ENCODE assay signal across 8 cellular contexts in the genomic region with DNA sequence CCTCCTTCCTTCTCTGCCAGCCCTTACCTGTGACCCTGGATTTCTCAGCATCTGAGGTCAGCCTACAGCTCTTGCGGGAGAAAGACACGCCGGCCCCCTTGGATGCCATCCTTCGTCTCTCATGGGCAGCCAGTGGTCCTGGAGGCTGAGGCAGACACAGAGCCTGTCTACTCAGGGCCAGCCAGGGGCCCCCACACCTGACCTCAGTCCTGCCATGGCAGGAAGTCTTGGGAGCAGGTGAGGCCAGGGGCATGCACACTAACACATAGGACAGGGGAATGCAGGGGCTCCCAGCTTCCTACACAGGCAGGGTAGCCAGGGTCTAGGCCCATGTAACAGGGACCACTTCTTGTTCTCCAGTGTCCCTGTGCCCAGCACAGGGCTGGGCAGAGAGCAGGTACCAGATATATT. TPM values are rescaled to one million over a fixed set of nuclear protein-coding genes. Genes with fewer than 3 reads are reported as not detected.
DNase-seq lines count a peak whose midpoint lies in the region; ATAC-seq and TF ChIP-seq lines count a peak whose summit lies in the region.
"Not testable (repeated sequence)": the region's sequence is repeated elsewhere in the genome, so short reads cannot be mapped to it uniquely, and the experiment has no call there.

No MANE protein-coding gene starts in this region.

- DNase-seq in GM03348 (ENCODE audit: low spot score) (peak; percentile 11), T-helper 17 cell (peak in 2 of 3 donors; percentile 14 to 17), left cardiac atrium (peak; percentile 25), gastrocnemius medialis (peak; percentile 5 to 26), upper lobe of left lung (peak; percentile 27 to 76)
- peak; percentile 9 for DNase-seq in activated T-helper 1 cell treated with anti-CD3 and anti-CD28 coated beads, Interleukin-12 subunit alpha, Interleukin-12 subunit beta, Interleukin-2, Interleukin-4 antibody, amounts not matched to agents 30 ng/mL and 10 ng/mL and 1 ng/mL, durations not matched to agents 14 hours and 24 hours and 36 hours (ENCODE audit: low spot score)
- DNase-seq in choroid plexus epithelial cell (ENCODE audit: low read depth), result not testable (repeated sequence)

- not testable (repeated sequence) for TF ChIP-seq CTCF in choroid plexus epithelial cell (conservative IDR thresholded peaks at IDR 0.05; ENCODE audit: low read depth, low read length); gastrocnemius medialis (IDR thresholded peaks at IDR 0.05 in 4 of 5, conservative IDR thresholded peaks at IDR 0.05 in 1 of 5); upper lobe of left lung (IDR thresholded peaks at IDR 0.05)

- H3K4me3 ChIP-seq in choroid plexus epithelial cell (ENCODE audit: low read depth, low read length) (peak overlapping the region; percentile 2), gastrocnemius medialis (peak overlapping the region; percentile 67 to 99 (median 75)), upper lobe of left lung (peak overlapping the region in 1 of 4 donors; percentile 58)
- not testable (repeated sequence) for H3K4me3 ChIP-seq in mucosa of stomach (ENCODE audit: low read length)

- peaks cover 24% of the 10 kb centered on the region for H3K4me1 ChIP-seq in mucosa of stomach (ENCODE audit: control insufficient read depth, insufficient read depth, low read length)
- peaks cover 56 to 68% of the 10 kb centered on the region in 2 donors for H3K4me1 ChIP-seq in gastrocnemius medialis
- peaks cover 22 to 50% (median 26%) of the 10 kb centered on the region in 4 donors for H3K4me1 ChIP-seq in upper lobe of left lung

- intact Hi-C loops in activated T-helper 1 cell treated with anti-CD3 and anti-CD28 coated beads, Interleukin-12 subunit alpha, Interleukin-12 subunit beta, Interleukin-2, Interleukin-4 antibody, amounts not matched to agents 30 ng/mL and 10 ng/mL and 1 ng/mL, durations not matched to agents 14 hours and 24 hours and 36 hours (cut with micrococcal nuclease); left cardiac atrium (cut with DNase I); gastrocnemius medialis (cut with DNase I; ENCODE audit: low total_unique reads): not testable (repeated sequence)

- not testable (repeated sequence) for ATAC-seq in T-helper 17 cell; left cardiac atrium; gastrocnemius medialis; upper lobe of left lung (ENCODE audit: low FRiP score in 2 of 2)

- H3K9me3 ChIP-seq in T-helper 17 cell (ENCODE audit: control insufficient read depth, low read length, poor library complexity, severe bottlenecking); mucosa of stomach (ENCODE audit: control insufficient read depth, low read length); gastrocnemius medialis; upper lobe of left lung: not testable (repeated sequence)

- H3K27ac ChIP-seq in gastrocnemius medialis, result peak overlapping the region; percentile 0 to 95 (median 83)
- peak overlapping the region in 1 of 4 donors; percentile 87 for H3K27ac ChIP-seq in upper lobe of left lung

- in situ Hi-C loops in gastrocnemius medialis (cut with MboI; ENCODE audit: low sequenced_read_pairs in 4 of 4), result loop anchor here in 1 of 4 donors (25.0 kb wide), 1 partner anchor 131 kb away; a partner anchor contains a TSS

- not testable (repeated sequence) for H3K27me3 Mint-ChIP-seq in T-helper 17 cell; activated T-helper 1 cell treated with anti-CD3 and anti-CD28 coated beads, Interleukin-12 subunit alpha, Interleukin-12 subunit beta, Interleukin-2, Interleukin-4 antibody, amounts not matched to agents 30 ng/mL and 10 ng/mL and 1 ng/mL, durations not matched to agents 14 hours and 24 hours and 36 hours (ENCODE audit: insufficient read depth)

- WGBS in upper lobe of left lung, 2 donors, result 95 to 99% methylated on average over 4 of the region's 4 CpGs

- H3K9me3 Mint-ChIP-seq in activated T-helper 1 cell treated with anti-CD3 and anti-CD28 coated beads, Interleukin-12 subunit alpha, Interleukin-12 subunit beta, Interleukin-2, Interleukin-4 antibody, amounts not matched to agents 30 ng/mL and 10 ng/mL and 1 ng/mL, durations not matched to agents 14 hours and 24 hours and 36 hours, result not testable (repeated sequence)

- not testable (repeated sequence) for H3K4me1 Mint-ChIP-seq in T-helper 17 cell; activated T-helper 1 cell treated with anti-CD3 and anti-CD28 coated beads, Interleukin-12 subunit alpha, Interleukin-12 subunit beta, Interleukin-2, Interleukin-4 antibody, amounts not matched to agents 30 ng/mL and 10 ng/mL and 1 ng/mL, durations not matched to agents 14 hours and 24 hours and 36 hours (ENCODE audit: low read depth)

- not testable (repeated sequence) for H3K27me3 ChIP-seq in mucosa of stomach (ENCODE audit: control insufficient read depth, insufficient read depth, low read length); gastrocnemius medialis; upper lobe of left lung

- not testable (repeated sequence) for H3K4me3 Mint-ChIP-seq in T-helper 17 cell; activated T-helper 1 cell treated with anti-CD3 and anti-CD28 coated beads, Interleukin-12 subunit alpha, Interleukin-12 subunit beta, Interleukin-2, Interleukin-4 antibody, amounts not matched to agents 30 ng/mL and 10 ng/mL and 1 ng/mL, durations not matched to agents 14 hours and 24 hours and 36 hours

- not testable (repeated sequence) for H3K36me3 ChIP-seq in mucosa of stomach (ENCODE audit: control insufficient read depth, insufficient read depth, low read length); upper lobe of left lung
- H3K36me3 ChIP-seq in gastrocnemius medialis, result peaks cover 0 to 10% of the 10 kb centered on the region in 2 donors

- H3K27ac Mint-ChIP-seq in T-helper 17 cell; activated T-helper 1 cell treated with anti-CD3 and anti-CD28 coated beads, Interleukin-12 subunit alpha, Interleukin-12 subunit beta, Interleukin-2, Interleukin-4 antibody, amounts not matched to agents 30 ng/mL and 10 ng/mL and 1 ng/mL, durations not matched to agents 14 hours and 24 hours and 36 hours: not testable (repeated sequence)

- not testable (repeated sequence) for TF ChIP-seq EP300 in upper lobe of left lung (IDR thresholded peaks at IDR 0.05)

- H3K9ac ChIP-seq in mucosa of stomach (ENCODE audit: low read length), result peak overlapping the region; percentile 98

- not testable (repeated sequence) for H3K36me3 Mint-ChIP-seq in T-helper 17 cell (ENCODE audit: low read depth); activated T-helper 1 cell treated with anti-CD3 and anti-CD28 coated beads, Interleukin-12 subunit alpha, Interleukin-12 subunit beta, Interleukin-2, Interleukin-4 antibody, amounts not matched to agents 30 ng/mL and 10 ng/mL and 1 ng/mL, durations not matched to agents 14 hours and 24 hours and 36 hours (ENCODE audit: low read depth)

- not testable (repeated sequence) for TF ChIP-seq POLR2A in gastrocnemius medialis (IDR thresholded peaks at IDR 0.05); upper lobe of left lung (IDR thresholded peaks at IDR 0.05)

RNA-seq across cellular contexts. Expression of a gene that starts 23.7 kb away (rescaled TPM):
- total RNA-seq in T-helper 17 cell, result 1,000 to 10,000 TPM; 3,182 to 3,922 TPM
- total RNA-seq in activated T-helper 1 cell treated with anti-CD3 and anti-CD28 coated beads, Interleukin-12 subunit alpha, Interleukin-12 subunit beta, Interleukin-2, Interleukin-4 antibody, amounts not matched to agents 30 ng/mL and 10 ng/mL and 1 ng/mL, durations not matched to agents 14 hours and 24 hours and 36 hours, result 2,178 and 3,041 TPM in 2 replicates
- total RNA-seq in left cardiac atrium, result over 10,000 TPM in 1 of 2 donors, 1,000 to 10,000 TPM in 1; 5,988 to 15,401 TPM
- total RNA-seq in gastrocnemius medialis, result under 1 TPM in 1 of 4 donors, not detected in 3; under 0.01 TPM
- over 10,000 TPM in 1 of 6 donors, 1,000 to 10,000 TPM in 2, under 1 TPM in 3; under 0.01 to 14,413 (median 1,360) TPM for total RNA-seq in upper lobe of left lung

RNA-seq across cellular contexts. Expression of a gene that starts 29.6 kb away (rescaled TPM):
- total RNA-seq in T-helper 17 cell (10 to 100 TPM in 1 of 2 donors, 1 to 10 TPM in 1; 9.7 to 17.6 TPM), left cardiac atrium (10 to 100 TPM; 11.6 to 17.5 TPM), gastrocnemius medialis (10 to 100 TPM in 2 of 4 donors, 1 to 10 TPM in 2; 6.6 to 20.0 (median 11.2) TPM), upper lobe of left lung (10 to 100 TPM; 31.6 to 81.7 (median 34.3) TPM)
- total RNA-seq in activated T-helper 1 cell treated with anti-CD3 and anti-CD28 coated beads, Interleukin-12 subunit alpha, Interleukin-12 subunit beta, Interleukin-2, Interleukin-4 antibody, amounts not matched to agents 30 ng/mL and 10 ng/mL and 1 ng/mL, durations not matched to agents 14 hours and 24 hours and 36 hours, result 4.4 and 6.1 TPM in 2 replicates
